12 cellular contexts compared by ENCODE assay signal in the genomic region with DNA sequence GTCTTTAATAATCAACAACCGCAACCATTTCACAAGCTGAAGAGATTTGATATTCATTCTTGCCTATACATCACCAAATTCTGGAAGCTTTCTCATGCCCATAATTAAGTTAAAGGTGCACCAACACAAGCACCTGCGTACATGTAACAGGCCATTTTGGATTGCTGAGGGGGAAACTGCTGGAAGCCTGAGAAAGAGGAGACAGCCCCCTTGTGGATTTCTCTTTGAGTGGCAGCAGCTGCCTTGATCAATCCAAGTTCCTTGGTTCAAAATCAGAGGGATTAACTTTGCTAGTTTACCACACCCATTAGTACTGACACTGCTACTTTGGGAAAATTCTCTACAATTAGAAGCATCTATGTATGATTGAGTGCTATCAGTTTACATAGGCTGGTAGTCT.
DNase-seq lines count a peak whose midpoint lies in the region; ATAC-seq and TF ChIP-seq lines count a peak whose summit lies in the region.
"Had no signal": no experiment of that assay in that cellular context is flagged by ENCODE, and none has a peak within 500 bp of the region (broad histone marks: within the 10 kb centered on the region; RNA-seq: fewer than 3 reads in every experiment).

No MANE protein-coding gene starts in this region.

- H3K4me1 ChIP-seq in Loucy (ENCODE audit: insufficient read depth, low read length, poor library complexity, severe bottlenecking) (no peaks in the 10 kb centered on the region), SJCRH30 (peaks cover 2% of the 10 kb centered on the region; the same call in 1 of the 2 replicates), trophoblast cell (ENCODE audit: control insufficient read depth in 1 of 2, insufficient read depth in 2 of 2, low read length in 2 of 2) (peaks cover 2% of the 10 kb centered on the region in 2 experiments), aorta (ENCODE audit: control insufficient read depth in 1 of 2, insufficient read depth in 2 of 2, low read length in 2 of 2) (peaks cover 2 to 3% of the 10 kb centered on the region in 2 donors)

- DNase-seq in COLO668 (lab: John Stamatoyannopoulos, UW; ENCODE audit: unreplicated experiment) = peak; percentile 6
- DNase-seq in SJCRH30 = peak; percentile 7 to 45
- peak; percentile 43 for DNase-seq in globus pallidus (ENCODE audit: low spot score)
- no peak for DNase-seq in trophoblast cell
- DNase-seq in DMS79 (lab: John Stamatoyannopoulos, UW) = no peak
- no peak for DNase-seq in aorta
- DNase-seq: activated CD4-positive, alpha-beta T cell treated with anti-CD3 and anti-CD28 coated beads, Interleukin-2, amount 10 ng/mL, durations not matched to agents 7 days and 5 days; left colon; RPMI8226 had no signal

- TF ChIP-seq CTCF in Loucy (conservative IDR thresholded peaks at IDR 0.05; ENCODE audit: low read length) = peak; percentile 46

- no peak overlapping the region for H4K12ac ChIP-seq in trophoblast cell (ENCODE audit: low read depth, low read length)

- H3K23ac ChIP-seq in trophoblast cell (ENCODE audit: low read length) = no peak overlapping the region

- H3K9me3 ChIP-seq in Loucy (ENCODE audit: insufficient read depth, low read depth, low read length) (no peaks in the 10 kb centered on the region), SJCRH30 (replicated peaks) (no peaks in the 10 kb centered on the region), trophoblast cell (ENCODE audit: insufficient read depth, low read depth, low read length) (no peaks in the 10 kb centered on the region), aorta (ENCODE audit: control insufficient read depth, low read length) (no peaks in the 10 kb centered on the region)
- H3K9me3 ChIP-seq: BLaER1 treated with 17β-estradiol and CSF1 and Interleukin-3, amounts not matched to agents 10 nM and 100 nM had no signal

- H3F3A ChIP-seq in Loucy (ENCODE audit: low read depth) = no peaks in the 10 kb centered on the region

- peaks cover 2% of the 10 kb centered on the region for H3K79me1 ChIP-seq in trophoblast cell (ENCODE audit: low read length)

- no peaks in the 10 kb centered on the region for H3K9me2 ChIP-seq in Loucy (replicated peaks; ENCODE audit: low read depth, low read length)

- no peak overlapping the region for H2BK12ac ChIP-seq in trophoblast cell (ENCODE audit: low read length)

- H2AK5ac ChIP-seq in trophoblast cell (ENCODE audit: low read length) = no peak overlapping the region

- no peak for ATAC-seq in HG02973 (IDR thresholded peaks at IDR 0.05; ENCODE audit: unreplicated experiment)
- no peak for ATAC-seq in aorta (ENCODE audit: low FRiP score)
- ATAC-seq: left colon had no signal

- no peak overlapping the region for H3K27ac ChIP-seq in SJCRH30
- H3K27ac ChIP-seq in trophoblast cell (ENCODE audit: low read depth, low read length) = no peak overlapping the region
- H3K27ac ChIP-seq in aorta (ENCODE audit: low read depth in 1 of 2, low read length in 2 of 2) = no peak overlapping the region
- H3K27ac ChIP-seq: BLaER1 treated with 17β-estradiol and CSF1 and Interleukin-3, amounts not matched to agents 10 nM and 100 nM had no signal

- no peak overlapping the region for H3K18ac ChIP-seq in trophoblast cell (ENCODE audit: low read length)

- no peak overlapping the region for H2BK120ac ChIP-seq in trophoblast cell (ENCODE audit: insufficient read depth, low read length, poor library complexity)

- no peak overlapping the region for H3K14ac ChIP-seq in trophoblast cell (ENCODE audit: low read length)

- H2AFZ ChIP-seq in Loucy (ENCODE audit: low read length) (no peak overlapping the region), trophoblast cell (ENCODE audit: insufficient read depth, low read length, poor library complexity) (no peak overlapping the region)

- intact Hi-C loops in aorta (cut with DNase I) = no loop called here

- H4K8ac ChIP-seq in trophoblast cell (ENCODE audit: low read depth, low read length) = no peak overlapping the region

- H3K79me2 ChIP-seq in Loucy (ENCODE audit: insufficient read depth, low read length) (no peaks in the 10 kb centered on the region), trophoblast cell (ENCODE audit: control insufficient read depth, insufficient read depth, low read length, poor library complexity) (no peaks in the 10 kb centered on the region)

- H4K20me1 ChIP-seq in Loucy (ENCODE audit: insufficient read depth, low read length, poor library complexity, severe bottlenecking) = no peaks in the 10 kb centered on the region
- H4K20me1 ChIP-seq: BLaER1 treated with 17β-estradiol and CSF1 and Interleukin-3, amounts not matched to agents 10 nM and 100 nM had no signal

- H4K91ac ChIP-seq in trophoblast cell (ENCODE audit: low read depth, low read length) = no peak overlapping the region

- no peak overlapping the region for H3K4me3 ChIP-seq in Loucy (ENCODE audit: low read length, poor library complexity, severe bottlenecking)
- no peak overlapping the region for H3K4me3 ChIP-seq in SJCRH30
- H3K4me3 ChIP-seq in trophoblast cell (ENCODE audit: low read depth, low read length) = no peak overlapping the region
- H3K4me3 ChIP-seq in aorta (ENCODE audit: low read length in 2 of 2) = no peak overlapping the region
- H3K4me3 ChIP-seq: BLaER1 treated with 17β-estradiol and CSF1 and Interleukin-3, amounts not matched to agents 10 nM and 100 nM had no signal

- WGBS in trophoblast cell (ENCODE audit: extremely low coverage, insufficient coverage, insufficient read length) = no CpG with 5 or more reads among the region's 2 CpGs
- WGBS in aorta, 2 donors = 73 to 89% methylated on average over 2 of the region's 2 CpGs

- H3K27me3 ChIP-seq in Loucy (ENCODE audit: insufficient read depth, low read length, poor library complexity, severe bottlenecking) (no peaks in the 10 kb centered on the region), SJCRH30 (no peaks in the 10 kb centered on the region), trophoblast cell (ENCODE audit: insufficient read depth, low read length) (no peaks in the 10 kb centered on the region), aorta (ENCODE audit: control insufficient read depth in 1 of 2, insufficient read depth in 2 of 2, low read length in 1 of 2) (no peaks in the 10 kb centered on the region)
- H3K27me3 ChIP-seq: BLaER1 treated with 17β-estradiol and CSF1 and Interleukin-3, amounts not matched to agents 10 nM and 100 nM had no signal

- H3K36me3 ChIP-seq in Loucy (ENCODE audit: insufficient read depth, low read length) = no peaks in the 10 kb centered on the region
- H3K36me3 ChIP-seq in SJCRH30 = no peaks in the 10 kb centered on the region
- no peaks in the 10 kb centered on the region for H3K36me3 ChIP-seq in trophoblast cell (ENCODE audit: control insufficient read depth in 1 of 2, insufficient read depth in 2 of 2, low read length in 2 of 2)
- H3K36me3 ChIP-seq in aorta (ENCODE audit: control insufficient read depth in 1 of 2, insufficient read depth in 2 of 2, low read length in 1 of 2) = no peaks in the 10 kb centered on the region
- H3K36me3 ChIP-seq: BLaER1 treated with 17β-estradiol and CSF1 and Interleukin-3, amounts not matched to agents 10 nM and 100 nM had no signal

- H2BK5ac ChIP-seq in trophoblast cell (ENCODE audit: low read depth, low read length, poor library complexity) = no peak overlapping the region

- no peak overlapping the region for H3K4ac ChIP-seq in trophoblast cell (ENCODE audit: low read depth, low read length)

- no peak overlapping the region for H3K9ac ChIP-seq in Loucy (ENCODE audit: low read depth, low read length, poor library complexity, severe bottlenecking)
- no peak overlapping the region for H3K9ac ChIP-seq in trophoblast cell (ENCODE audit: low read length)
- H3K9ac ChIP-seq: BLaER1 treated with 17β-estradiol and CSF1 and Interleukin-3, amounts not matched to agents 10 nM and 100 nM had no signal

- H3K4me2 ChIP-seq in Loucy (ENCODE audit: low read depth, low read length, poor library complexity, severe bottlenecking) = no peak overlapping the region
- no peak overlapping the region for H3K4me2 ChIP-seq in trophoblast cell (ENCODE audit: low read length)
- H3K4me2 ChIP-seq: BLaER1 treated with 17β-estradiol and CSF1 and Interleukin-3, amounts not matched to agents 10 nM and 100 nM had no signal

Comparison
In these comparisons a context has a peak if more than half of its experiments do, and no peak if none do; other contexts are left out.
1. DNase-seq: peak in COLO668 (single experiment), SJCRH30 (2 of 2) and globus pallidus (single experiment); none in trophoblast cell (0 of 2), DMS79 (single experiment) and aorta (0 of 2).